In the genomic region with DNA sequence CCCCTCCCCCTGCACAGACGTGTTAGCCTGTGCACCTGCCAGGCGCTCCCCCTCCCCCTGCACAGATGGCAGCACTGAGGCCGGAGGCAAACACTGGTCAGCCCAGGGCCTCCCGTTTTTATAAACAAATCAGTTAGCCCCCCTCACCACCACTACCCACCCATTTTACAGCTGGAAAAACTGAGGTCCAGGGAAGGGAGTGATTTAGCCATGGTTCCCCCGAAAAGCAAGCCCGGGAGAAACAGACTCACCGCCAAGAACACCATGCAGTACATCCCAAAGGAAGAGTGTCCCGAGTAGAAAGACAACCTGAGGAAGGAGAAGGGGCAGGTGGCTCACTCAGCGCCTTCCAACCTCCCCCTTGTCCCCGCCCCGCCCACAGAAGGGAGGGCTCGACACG, we compare ENCODE assay signal across 22 cellular contexts. TPM values are rescaled to one million over a fixed set of nuclear protein-coding genes. Genes with fewer than 3 reads are reported as not detected.
A peak's percentile ranks its signal among the peaks of the same experiment; 100 is the strongest.
DNase-seq lines count a peak whose midpoint lies in the region; ATAC-seq, FAIRE-seq and TF ChIP-seq lines count a peak whose summit lies in the region.
"Had no signal": no experiment of that assay in that cellular context is flagged by ENCODE, and none has a peak within 500 bp of the region (broad histone marks: within the 10 kb centered on the region; RNA-seq: fewer than 3 reads in every experiment).

No MANE protein-coding gene starts in this region.

- no peak overlapping the region for H2BK20ac ChIP-seq in H1 (ENCODE audit: low read length)

- H2AFZ ChIP-seq in H1 (ENCODE audit: low read length): no peak overlapping the region

- H3K4me2 ChIP-seq in H1 (ENCODE audit: insufficient read depth in 1 of 2, low read depth in 2 of 2, low read length in 2 of 2): no peak overlapping the region

- TF ChIP-seq CTCF in H1 (IDR thresholded peaks at IDR 0.05; ENCODE audit: control extremely low read depth in 1 of 3, insufficient read depth in 1 of 3, low read depth in 1 of 3, low read length in 3 of 3): no peak

- FAIRE-seq in H1 (lab: Jason Lieb, UNC): no peak
- FAIRE-seq: GM18507 had no signal

- no peak overlapping the region for H3K56ac ChIP-seq in H1 (replicated peaks; ENCODE audit: insufficient read length, low read depth, low read length)

- H4K20me1 ChIP-seq in H1 (replicated peaks in 1 of 2; ENCODE audit: control insufficient read depth in 1 of 2, insufficient read depth in 2 of 2, low read length in 2 of 2): peaks cover 0 to 4% of the 10 kb centered on the region in 2 experiments

- H3K23me2 ChIP-seq in H1 (ENCODE audit: low read depth, low read length): no peaks in the 10 kb centered on the region

- H3K27ac ChIP-seq in H1 (ENCODE audit: low read depth, low read length): no peak overlapping the region
- H3K27ac ChIP-seq: 22Rv1, C4-2B, HL-60, RWPE1 had no signal

- no peak overlapping the region for H3K23ac ChIP-seq in H1 (ENCODE audit: insufficient read length)

- no peak overlapping the region for H3K4me3 ChIP-seq in H1 (ENCODE audit: extremely low read depth in 1 of 4, insufficient read depth in 2 of 4, low read depth in 3 of 4, low read length in 4 of 4)

- peaks cover 0 to 8% of the 10 kb centered on the region in 2 experiments; a peak in 1 of 4 replicates for H3K79me2 ChIP-seq in H1 (ENCODE audit: control insufficient read depth in 1 of 2, insufficient read depth in 2 of 2, low read length in 2 of 2)

- H3K18ac ChIP-seq in H1 (ENCODE audit: extremely low read depth, low read length): no peak overlapping the region

- 80% methylated on average over 13 of the region's 13 CpGs; no CpG with 5 or more reads in 1 of the 2 experiments for whole genome bisulfite sequencing in H1 (ENCODE audit: extremely low coverage in 1 of 2, insufficient coverage in 1 of 2, insufficient read length in 1 of 2, insufficient replicate concordance in 2 of 2, low coverage in 1 of 2, low lambda C conversion rate in 2 of 2, missing lambda C conversion rate in 1 of 2), 2 experiments

- no peak for TF ChIP-seq RAD21 in H1 (IDR thresholded peaks at IDR 0.05 in 1 of 2, conservative IDR thresholded peaks at IDR 0.05 in 1 of 2; ENCODE audit: low read depth in 2 of 2, low read length in 2 of 2)

- H2BK12ac ChIP-seq in H1 (ENCODE audit: low read depth, low read length): no peak overlapping the region

- H4K8ac ChIP-seq in H1 (ENCODE audit: extremely low read depth, insufficient read depth, low read length): no peak overlapping the region

- H3K79me1 ChIP-seq in H1 (ENCODE audit: low read depth, low read length): 0 out of 2 replicates have a peak, but pooled peaks cover 3% of the 10 kb centered on the region

- peaks cover 0 to 10% (median under 1%) of the 10 kb centered on the region in 4 experiments; a peak in 4 of 7 replicates for H3K4me1 ChIP-seq in H1 (replicated peaks in 1 of 4; ENCODE audit: control insufficient read depth in 3 of 4, insufficient read depth in 4 of 4, low read length in 3 of 4)

- H3K36me3 ChIP-seq in H1 (ENCODE audit: control insufficient read depth in 2 of 4, insufficient read depth in 4 of 4, low read length in 3 of 4): peaks cover 8 to 46% (median 11%) of the 10 kb centered on the region in 4 experiments; a peak in 7 of 8 replicates

- no peak for TF ChIP-seq EP300 in H1 (IDR thresholded peaks at IDR 0.05; ENCODE audit: borderline replicate concordance in 1 of 2, low read depth in 2 of 2, low read length in 2 of 2)

- CTCF ChIA-PET in H1 (lab: Charles Lee; ENCODE audit: partially characterized antibody): interaction anchor here (0.8 to 2.5 kb wide), 2 partner anchors 8 to 15 kb away, joined by 4 to 8 read pairs; no protein-coding TSS in a partner anchor

- H2AK5ac ChIP-seq in H1 (ENCODE audit: low read depth, low read length): no peak overlapping the region

- H2BK15ac ChIP-seq in H1 (ENCODE audit: low read length): no peak overlapping the region

- H3K9me3 ChIP-seq in H1 (ENCODE audit: insufficient read depth in 2 of 2, low read depth in 1 of 2, low read length in 1 of 2): no peaks in the 10 kb centered on the region

- H3K27me3 ChIP-seq in H1 (replicated peaks in 1 of 4; ENCODE audit: control insufficient read depth in 3 of 4, extremely low read depth in 1 of 4, insufficient read depth in 3 of 4, low read length in 3 of 4): no peaks in the 10 kb centered on the region

- TF ChIP-seq POLR2A in H1 (IDR thresholded peaks at IDR 0.05; ENCODE audit: control extremely low read depth in 1 of 2, low read depth in 2 of 2, low read length in 2 of 2) (no peak), GM18505 (IDR thresholded peaks at IDR 0.05; ENCODE audit: borderline replicate concordance, extremely low read depth, insufficient read depth, insufficient read length) (no peak)

- ATAC-seq in GM18505 (IDR thresholded peaks at IDR 0.05; ENCODE audit: unreplicated experiment) (no peak), GM21447 (IDR thresholded peaks at IDR 0.05; ENCODE audit: unreplicated experiment) (no peak)
- ATAC-seq: CD8-positive, alpha-beta T cell; T-cell had no signal

- no peak overlapping the region for H4K91ac ChIP-seq in H1 (replicated peaks; ENCODE audit: insufficient read length, low read length)

- H3K9ac ChIP-seq in H1 (replicated peaks in 1 of 4; ENCODE audit: extremely low read depth in 1 of 4, low read depth in 3 of 4, low read length in 3 of 4): no peak overlapping the region

- DNase-seq in DMS53 (lab: John Stamatoyannopoulos, UW) (peak; percentile 56), DMS53 treated with DMSO at 0.1 percent for 48 hours (lab: John Stamatoyannopoulos, UW; ENCODE audit: unreplicated experiment) (no peak), COLO668 (lab: John Stamatoyannopoulos, UW; ENCODE audit: unreplicated experiment) (peak; percentile 76), NCI-H2029 treated with DMSO at 0.1 percent for 48 hours (lab: John Stamatoyannopoulos, UW) (peak; percentile 49), H1 (ENCODE audit: low read depth in 1 of 2, low spot score in 2 of 2) (no peak)
- no peak for DNase-seq in activated naive CD4-positive, alpha-beta T cell treated with Interleukin-2 at 50 U/mL for 16 hours
- DNase-seq: CD8-positive, alpha-beta T cell; GOT3; Karpas-422; NCI-H187; NCI-H2107; NCI-H446 treated with DMSO at 0.1 percent for 48 hours; NCI-H526; SHP77; T-cell had no signal

- H4K5ac ChIP-seq in H1 (ENCODE audit: insufficient read length, low read depth, low read length): no peak overlapping the region

- POLR2A ChIA-PET in H1 (lab: Charles Lee; ENCODE audit: partially characterized antibody): interaction anchor here (1.6 to 5.5 kb wide), 4 partner anchors 9 to 19 kb away, joined by 4 to 22 read pairs (median 6); no protein-coding TSS in a partner anchor

- H2BK5ac ChIP-seq in H1 (ENCODE audit: low read depth, low read length): no peak overlapping the region

- no peak overlapping the region for H2BK120ac ChIP-seq in H1 (replicated peaks; ENCODE audit: low read depth, low read length)

- H3K14ac ChIP-seq in H1 (ENCODE audit: insufficient read length): no peak overlapping the region

- H3K4ac ChIP-seq in H1 (replicated peaks; ENCODE audit: insufficient read length, low read depth, low read length): no peak overlapping the region

TF ChIP-seq in H1, 55 proteins besides CTCF, POLR2A, EP300 and RAD21:
- TF ChIP-seq KDM1A (IDR thresholded peaks at IDR 0.05; ENCODE audit: borderline replicate concordance, low read length): peak; percentile 51; the same call in 1 of the 2 replicates
- TF ChIP-seq SAP30 (IDR thresholded peaks at IDR 0.05; ENCODE audit: insufficient read depth, insufficient replicate concordance, low read length): no peak

RNA-seq across cellular contexts. Expression of a gene that starts 8.7 kb away (rescaled TPM):
- total RNA-seq in H1 (2021; fragmentation: NEBNext Ultra II Directional; extraction: Animal tissue kit (Norgen Biotek cat#: 25700)): 98.6 and 101 TPM in 2 replicates
- polyA plus RNA-seq in H1 (2011; rRNA removed): 195 and 326 TPM in 2 replicates
- polyA plus RNA-seq in H1 (2011; cell fraction: cytosol; rRNA removed): 162 TPM
- polyA plus RNA-seq in H1 (2011; cell fraction: nucleus; rRNA removed): 254 TPM
- 91.4 to 160 TPM (median 142 TPM) in 4 replicates for polyA plus RNA-seq in H1 (2012, experiment 1 of 2)
- polyA plus RNA-seq in H1 (2012, experiment 2 of 2): 177 TPM
- polyA plus RNA-seq in H1 (2013, experiment 1 of 2): 85.7 TPM
- 84.2 TPM for polyA plus RNA-seq in H1 (2013, experiment 2 of 2)
- 63.2 and 112 TPM in 2 replicates for polyA minus RNA-seq in H1 (2011; rRNA and poly(A)+ RNA removed)
- polyA minus RNA-seq in H1 (2011; cell fraction: cytosol; rRNA and poly(A)+ RNA removed): 56.9 TPM
- polyA minus RNA-seq in H1 (2011; cell fraction: nucleus; rRNA and poly(A)+ RNA removed): 43.8 TPM

Comparison
In these comparisons a context has a peak if more than half of its experiments do, and no peak if none do; other contexts are left out.
1. DNase-seq: peak in DMS53 (single experiment), COLO668 (single experiment) and NCI-H2029 treated with DMSO at 0.1 percent for 48 hours (single experiment); none in DMS53 treated with DMSO at 0.1 percent for 48 hours (single experiment), H1 (0 of 2) and activated naive CD4-positive, alpha-beta T cell treated with Interleukin-2 at 50 U/mL for 16 hours (single experiment).